ENCODE assay signal across 2 cellular contexts in the genomic region with DNA sequence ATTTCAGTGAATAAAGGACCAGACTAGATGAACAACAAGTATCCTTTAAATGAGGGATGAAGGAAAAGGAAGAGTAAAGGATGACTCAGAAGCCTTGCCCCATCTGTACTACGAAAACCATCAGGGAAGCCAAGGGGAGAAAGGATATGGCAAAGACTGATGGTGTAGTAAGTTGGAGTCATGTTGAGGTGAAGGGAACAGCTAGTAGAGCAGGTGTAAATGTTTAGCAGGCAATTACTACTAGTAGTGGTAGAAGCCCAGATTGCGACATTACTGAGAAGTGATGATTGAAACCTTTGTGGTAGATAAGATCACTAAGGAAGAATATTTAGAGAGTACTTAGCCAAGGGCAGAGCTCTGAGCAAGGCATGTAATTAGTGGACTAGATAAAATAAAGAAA.
TF ChIP-seq lines count a peak whose summit lies in the region.

No MANE protein-coding gene starts in this region.

TF ChIP-seq in HepG2, 621 proteins besides CTCF, POLR2A, EP300 and RAD21:
- TF ChIP-seq CEBPB (IDR thresholded peaks at IDR 0.05; ENCODE audit: borderline replicate concordance, low read depth, low read length): peak; percentile 49
- TF ChIP-seq, protein P1, sequence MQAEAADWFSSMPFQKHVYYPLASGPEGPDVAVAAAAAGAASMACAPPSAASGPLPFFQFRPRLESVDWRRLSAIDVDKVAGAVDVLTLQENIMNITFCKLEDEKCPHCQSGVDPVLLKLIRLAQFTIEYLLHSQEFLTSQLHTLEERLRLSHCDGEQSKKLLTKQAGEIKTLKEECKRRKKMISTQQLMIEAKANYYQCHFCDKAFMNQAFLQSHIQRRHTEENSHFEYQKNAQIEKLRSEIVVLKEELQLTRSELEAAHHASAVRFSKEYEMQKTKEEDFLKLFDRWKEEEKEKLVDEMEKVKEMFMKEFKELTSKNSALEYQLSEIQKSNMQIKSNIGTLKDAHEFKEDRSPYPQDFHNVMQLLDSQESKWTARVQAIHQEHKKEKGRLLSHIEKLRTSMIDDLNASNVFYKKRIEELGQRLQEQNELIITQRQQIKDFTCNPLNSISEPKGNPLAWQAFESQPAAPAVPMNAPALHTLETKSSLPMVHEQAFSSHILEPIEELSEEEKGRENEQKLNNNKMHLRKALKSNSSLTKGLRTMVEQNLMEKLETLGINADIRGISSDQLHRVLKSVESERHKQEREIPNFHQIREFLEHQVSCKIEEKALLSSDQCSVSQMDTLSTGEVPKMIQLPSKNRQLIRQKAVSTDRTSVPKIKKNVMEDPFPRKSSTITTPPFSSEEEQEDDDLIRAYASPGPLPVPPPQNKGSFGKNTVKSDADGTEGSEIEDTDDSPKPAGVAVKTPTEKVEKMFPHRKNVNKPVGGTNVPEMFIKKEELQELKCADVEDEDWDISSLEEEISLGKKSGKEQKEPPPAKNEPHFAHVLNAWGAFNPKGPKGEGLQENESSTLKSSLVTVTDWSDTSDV (CRISPR knock-in tag; IDR thresholded peaks at IDR 0.05): no peak

TF ChIP-seq in H1, 55 proteins besides CTCF, POLR2A, EP300 and RAD21:
- TF ChIP-seq EZH2 (IDR thresholded peaks at IDR 0.05; ENCODE audit: low read depth, low read length, severe bottlenecking) (no peak), RXRA (IDR thresholded peaks at IDR 0.05; ENCODE audit: insufficient read depth, low read depth, low read length) (no peak), TCF12 (IDR thresholded peaks at IDR 0.05; ENCODE audit: low read depth, low read length) (no peak), RFX5 (IDR thresholded peaks at IDR 0.05; ENCODE audit: borderline replicate concordance, low read depth, low read length) (no peak), CEBPB (IDR thresholded peaks at IDR 0.05; ENCODE audit: low read depth, low read length) (peak; percentile 30; the same call in 1 of the 2 replicates)
